ENCODE assay signal across 27 cellular contexts in the genomic region with DNA sequence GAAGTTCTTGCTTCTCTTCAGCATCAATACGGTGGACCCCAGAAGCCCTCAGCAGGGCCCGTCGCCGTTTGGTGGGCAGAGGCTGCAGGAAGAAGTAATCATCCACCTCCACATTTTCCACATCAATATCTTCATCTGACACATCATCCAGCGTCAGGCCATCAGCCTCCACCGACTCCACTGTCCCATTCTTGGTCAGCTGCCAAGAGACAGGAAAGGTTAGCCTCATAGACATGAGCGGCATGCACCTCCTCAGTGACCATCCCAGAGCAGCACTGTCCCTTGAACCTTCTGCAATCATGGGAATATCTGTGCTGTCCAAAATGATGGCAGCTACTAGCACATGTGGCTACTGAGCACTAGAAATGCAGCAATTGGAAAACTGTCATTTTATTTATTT.
"Had no signal": no experiment of that assay in that cellular context is flagged by ENCODE, and none has a peak within 500 bp of the region (broad histone marks: within the 10 kb centered on the region; RNA-seq: fewer than 3 reads in every experiment).

No MANE protein-coding gene starts in this region.

- H3K4me3 Mint-ChIP-seq: dendritic cell treated with granulocyte-macrophage colony-stimulating factor and Interleukin-4, amounts not matched to agents 40 ng/mL and 50 ng/mL, for 4 days; endodermal cell; mesothelial cell of epicardium; naive B cell; natural killer cell treated with Interleukin-12 subunit alpha and Interleukin-12 subunit beta and Interleukin-15 and Interleukin-18, amount 100 ng/mL, for 72 hours; stimulated activated naive B cell treated with anti-CD40 and anti-IgM and Interleukin-4, amounts not matched to agents 10 μg/mL and 1 μg/mL and 100 μg/mL, for 72 hours; stimulated activated naive CD8-positive, alpha-beta T cell treated with anti-CD3 and anti-CD28 coated beads, Interleukin-15, Interleukin-2, amounts not matched to agents 100 ng/mL and 50 ng/mL, for 24 hours had no signal

- H3K9me3 Mint-ChIP-seq: dendritic cell treated with granulocyte-macrophage colony-stimulating factor and Interleukin-4, amounts not matched to agents 40 ng/mL and 50 ng/mL, for 4 days; endodermal cell; mesothelial cell of epicardium; naive B cell; natural killer cell treated with Interleukin-12 subunit alpha and Interleukin-12 subunit beta and Interleukin-15 and Interleukin-18, amount 100 ng/mL, for 72 hours; stimulated activated naive B cell treated with anti-CD40 and anti-IgM and Interleukin-4, amounts not matched to agents 10 μg/mL and 1 μg/mL and 100 μg/mL, for 72 hours; stimulated activated naive CD8-positive, alpha-beta T cell treated with anti-CD3 and anti-CD28 coated beads, Interleukin-15, Interleukin-2, amounts not matched to agents 100 ng/mL and 50 ng/mL, for 24 hours had no signal

- H3K27me3 Mint-ChIP-seq: dendritic cell treated with granulocyte-macrophage colony-stimulating factor and Interleukin-4, amounts not matched to agents 40 ng/mL and 50 ng/mL, for 4 days; naive B cell; natural killer cell treated with Interleukin-12 subunit alpha and Interleukin-12 subunit beta and Interleukin-15 and Interleukin-18, amount 100 ng/mL, for 72 hours; stimulated activated naive B cell treated with anti-CD40 and anti-IgM and Interleukin-4, amounts not matched to agents 10 μg/mL and 1 μg/mL and 100 μg/mL, for 72 hours; stimulated activated naive CD8-positive, alpha-beta T cell treated with anti-CD3 and anti-CD28 coated beads, Interleukin-15, Interleukin-2, amounts not matched to agents 100 ng/mL and 50 ng/mL, for 24 hours had no signal

- H3K36me3 ChIP-seq: colonic mucosa, ovary had no signal

- H3K27ac ChIP-seq: colonic mucosa, esophagus squamous epithelium, heart right ventricle, left lung, ovary, psoas muscle, skin epidermis, spleen, thoracic aorta, transverse colon had no signal

- H3K27ac Mint-ChIP-seq: dendritic cell treated with granulocyte-macrophage colony-stimulating factor and Interleukin-4, amounts not matched to agents 40 ng/mL and 50 ng/mL, for 4 days; endodermal cell; mesothelial cell of epicardium; natural killer cell treated with Interleukin-12 subunit alpha and Interleukin-12 subunit beta and Interleukin-15 and Interleukin-18, amount 100 ng/mL, for 72 hours; stimulated activated naive B cell treated with anti-CD40 and anti-IgM and Interleukin-4, amounts not matched to agents 10 μg/mL and 1 μg/mL and 100 μg/mL, for 72 hours; stimulated activated naive CD8-positive, alpha-beta T cell treated with anti-CD3 and anti-CD28 coated beads, Interleukin-15, Interleukin-2, amounts not matched to agents 100 ng/mL and 50 ng/mL, for 24 hours had no signal

- H3K4me3 ChIP-seq: colonic mucosa, esophagus squamous epithelium, heart right ventricle, left lung, mucosa of descending colon, ovary, psoas muscle, skin epidermis, spleen, thoracic aorta, transverse colon had no signal

- H3K9me3 ChIP-seq: colonic mucosa, esophagus squamous epithelium, heart right ventricle, left lung, mucosa of descending colon, ovary, psoas muscle, spleen, thoracic aorta, transverse colon had no signal

- H3K27me3 ChIP-seq: colonic mucosa, esophagus squamous epithelium, heart right ventricle, left lung, ovary, spleen, transverse colon had no signal

- DNase-seq: colonic mucosa; effector CD8-positive, alpha-beta T cell; endodermal cell; esophagus squamous epithelium; foreskin melanocyte; glutamatergic neuron; heart right ventricle; hippocampal formation; left cardiac atrium; left lung; mesenchymal stem cell; mucosa of descending colon; naive B cell; occipital lobe; ovary; psoas muscle; right cardiac atrium; spleen; stimulated activated CD4-positive, alpha-beta T cell treated with anti-CD3 and anti-CD28 coated beads, Interleukin-4, amount 100 ng/mL, for 4 hours; stimulated activated naive B cell treated with anti-CD40 and anti-IgM and Interleukin-4, amounts not matched to agents 10 μg/mL and 1 μg/mL and 100 μg/mL, for 72 hours; transverse colon had no signal

- ATAC-seq: heart right ventricle; left cardiac atrium; left lung; mucosa of descending colon; natural killer cell treated with Interleukin-12 subunit alpha and Interleukin-12 subunit beta and Interleukin-15 and Interleukin-18, amount 100 ng/mL, for 72 hours; psoas muscle; right cardiac atrium; stimulated activated naive B cell treated with anti-CD40 and anti-IgM and Interleukin-4, amounts not matched to agents 10 μg/mL and 1 μg/mL and 100 μg/mL, for 72 hours had no signal

- H3K4me1 ChIP-seq: colonic mucosa, esophagus squamous epithelium, heart right ventricle, psoas muscle, spleen, transverse colon had no signal

- H3K4me1 Mint-ChIP-seq: endodermal cell; stimulated activated naive B cell treated with anti-CD40 and anti-IgM and Interleukin-4, amounts not matched to agents 10 μg/mL and 1 μg/mL and 100 μg/mL, for 72 hours had no signal
